9 cellular contexts compared by ENCODE assay signal in genomic region chr3:150372320-150373118, GRCh38. TPM values are rescaled to one million over a fixed set of nuclear protein-coding genes. Genes with fewer than 3 reads are reported as not detected.
A peak's percentile ranks its signal among the peaks of the same experiment; 100 is the strongest.
DNase-seq lines count a peak whose midpoint lies in the region; ATAC-seq, FAIRE-seq and TF ChIP-seq lines count a peak whose summit lies in the region.
"Had no signal": no experiment of that assay in that cellular context is flagged by ENCODE, and none has a peak within 500 bp of the region (broad histone marks: within the 10 kb centered on the region; RNA-seq: fewer than 3 reads in every experiment).

No MANE protein-coding gene starts in this region.

- H3K4me3 ChIP-seq in IMR-90 (ENCODE audit: insufficient read depth, low read depth, low read length) (no peak overlapping the region), cardiac fibroblast (replicated peaks in 1 of 2; ENCODE audit: low read depth in 2 of 2, low read length in 2 of 2) (no peak overlapping the region), pancreas (no peak overlapping the region)

- peaks cover 13% of the 10 kb centered on the region for H3K9me3 Mint-ChIP-seq in nephron progenitor cell

- H3K36me3 ChIP-seq in IMR-90 (ENCODE audit: control insufficient read depth, insufficient read depth, low read length): no peaks in the 10 kb centered on the region
- no peaks in the 10 kb centered on the region for H3K36me3 ChIP-seq in pancreas

- H2AK9ac ChIP-seq in IMR-90 (replicated peaks; ENCODE audit: low read depth, low read length, poor library complexity): no peak overlapping the region

- no TSS peak for BruUV-seq in IMR-90 (replicated peaks; lab: Mats Ljungman, UMichigan)

- peak overlapping the region; percentile 47; the same call in 1 of the 2 replicates for H3K56ac ChIP-seq in IMR-90 (ENCODE audit: extremely low read depth, insufficient read depth, low read length)

- ATAC-seq in IMR-90 (ENCODE audit: low read depth): peak; percentile 19
- ATAC-seq in pancreas: peak in 2 of 4 donors; percentile 2 to 12
- no peak for ATAC-seq in GM18870 (IDR thresholded peaks at IDR 0.05; ENCODE audit: unreplicated experiment)
- ATAC-seq in GM18505 (IDR thresholded peaks at IDR 0.05; ENCODE audit: unreplicated experiment): no peak

- TF ChIP-seq CTCF in GM10266 (IDR thresholded peaks at IDR 0.05; ENCODE audit: control insufficient read depth, insufficient read depth, low read depth, missing control alignments): no peak
- peak; percentile 26; the same call in 1 of the 2 replicates for TF ChIP-seq CTCF in IMR-90 (conservative IDR thresholded peaks at IDR 0.05; ENCODE audit: low read depth, low read length)
- TF ChIP-seq CTCF in cardiac fibroblast (IDR thresholded peaks at IDR 0.05; ENCODE audit: low read depth, low read length): peak; percentile 40
- TF ChIP-seq CTCF in pancreas (IDR thresholded peaks at IDR 0.05): no peak
- TF ChIP-seq CTCF in nephron progenitor cell (IDR thresholded peaks at IDR 0.05): no peak

- H3K9me3 ChIP-seq in IMR-90 (ENCODE audit: control insufficient read depth, insufficient read depth, low read length) (no peaks in the 10 kb centered on the region), pancreas (no peaks in the 10 kb centered on the region)

- peak overlapping the region; percentile 78 for H2BK120ac ChIP-seq in IMR-90 (ENCODE audit: low read depth, low read length)

- H3K27me3 ChIP-seq in IMR-90 (ENCODE audit: control insufficient read depth, insufficient read depth, low read length) (no peaks in the 10 kb centered on the region), pancreas (no peaks in the 10 kb centered on the region)

- H2BK15ac ChIP-seq in IMR-90 (ENCODE audit: low read depth, low read length): peak overlapping the region; percentile 4; the same call in 1 of the 3 replicates

- POLR2A ChIA-PET in IMR-90 (lab: Charles Lee; ENCODE audit: unreplicated experiment): no interaction called here

- no peak overlapping the region for H3K4me3 Mint-ChIP-seq in nephron progenitor cell

- no peak for FAIRE-seq in pancreas (lab: Jason Lieb, UNC)

- no peak overlapping the region for H3K27ac Mint-ChIP-seq in nephron progenitor cell

- peak overlapping the region; percentile 100 for H2BK5ac ChIP-seq in IMR-90 (ENCODE audit: low read depth, low read length, poor library complexity, severe bottlenecking)

- no peaks in the 10 kb centered on the region for H3K27me3 Mint-ChIP-seq in nephron progenitor cell (ENCODE audit: low read depth, poor library complexity)

- H2AFZ ChIP-seq in IMR-90 (replicated peaks; ENCODE audit: low read length, poor library complexity): no peak overlapping the region

- in situ Hi-C loops in IMR-90 (cut with MboI; ENCODE audit: low sequenced_read_pairs): no loop called here

- TF ChIP-seq POLR2A in IMR-90 (IDR thresholded peaks at IDR 0.05; ENCODE audit: low read depth, low read length) (no peak), GM18505 (IDR thresholded peaks at IDR 0.05; ENCODE audit: borderline replicate concordance, extremely low read depth, insufficient read depth, insufficient read length) (no peak)

- peak overlapping the region; percentile 76 for H3K14ac ChIP-seq in IMR-90 (replicated peaks; ENCODE audit: low read depth, low read length)

- dilution Hi-C loops in IMR-90 (cut with HindIII; ENCODE audit: low sequenced_read_pairs, unreplicated experiment): no loop called here

- TF ChIP-seq RAD21 in IMR-90 (IDR thresholded peaks at IDR 0.05; ENCODE audit: low read length): no peak

- H3K18ac ChIP-seq in IMR-90 (ENCODE audit: low read depth, low read length): peak overlapping the region; percentile 61; the same call in 1 of the 2 replicates

- peak overlapping the region; percentile 26; the same call in 1 of the 2 replicates for H3K4ac ChIP-seq in IMR-90 (ENCODE audit: low read depth, low read length)

- no peak overlapping the region for H3K9ac ChIP-seq in IMR-90 (ENCODE audit: low read depth, low read length)

- DNase-seq in GM10266 (ENCODE audit: extremely low spot score) (peak; percentile 27), IMR-90 (peak; percentile 50), cardiac fibroblast (ENCODE audit: low read depth in 2 of 2) (peak in 1 of 2 donors; percentile 55), pancreas (no peak), nephron progenitor cell (no peak), AG08395 (ENCODE audit: low spot score) (no peak)
- DNase-seq: activated CD4-positive, CD25-positive, alpha-beta regulatory T cell treated with anti-CD3 and anti-CD28 coated beads, Interleukin-2, amount 50 U/mL, for 72 hours had no signal

- H4K20me1 ChIP-seq in IMR-90 (ENCODE audit: insufficient read depth, low read length): no peaks in the 10 kb centered on the region

- H3K4me1 ChIP-seq in IMR-90 (ENCODE audit: control insufficient read depth, insufficient read depth, low read length) (peaks cover 9% of the 10 kb centered on the region), pancreas (peaks cover 0 to 18% (median 11%) of the 10 kb centered on the region in 3 donors)

- 0 out of 2 replicates have a peak, but pooled peaks cover 4% of the 10 kb centered on the region for H3K9me1 ChIP-seq in IMR-90 (ENCODE audit: insufficient read depth, low read length)

- peaks cover 48% of the 10 kb centered on the region for H3K4me1 Mint-ChIP-seq in nephron progenitor cell

- peak overlapping the region; percentile 2; the same call in 1 of the 2 replicates for H3K23ac ChIP-seq in IMR-90 (ENCODE audit: low read depth, low read length)

- H2AK5ac ChIP-seq in IMR-90 (ENCODE audit: low read depth, low read length): 0 out of 2 replicates have a peak overlapping the region, but pooled peaks have one; percentile 5

- peak overlapping the region; percentile 71; the same call in 1 of the 2 replicates for H3K4me2 ChIP-seq in IMR-90 (ENCODE audit: low read depth, low read length)

- peak overlapping the region; percentile 43; the same call in 1 of the 2 replicates for H4K5ac ChIP-seq in IMR-90 (ENCODE audit: low read depth, low read length)

- peak overlapping the region; percentile 40; the same call in 1 of the 2 replicates for H4K91ac ChIP-seq in IMR-90 (ENCODE audit: insufficient read depth, low read depth, low read length)

- no CpG with 5 or more reads among the region's 3 CpGs for WGBS in IMR-90 (ENCODE audit: extremely low coverage in 2 of 2, insufficient read length in 1 of 2), 2 experiments
- 56 to 65% methylated on average over 3 of the region's 3 CpGs for WGBS in pancreas, 2 donors

- CTCF ChIA-PET in IMR-90 (lab: Yijun Ruan, JAX): interaction anchor here (1.0 kb wide), 1 partner anchor 21 kb away, joined by 3 read pairs; no protein-coding TSS in a partner anchor

- no peak overlapping the region for H3K27ac ChIP-seq in IMR-90 (ENCODE audit: insufficient read depth, low read length)
- peak overlapping the region in 3 of 4 donors; percentile 28 to 90 (median 88) for H3K27ac ChIP-seq in pancreas

- H3K36me3 Mint-ChIP-seq in nephron progenitor cell (ENCODE audit: low read depth): no peaks in the 10 kb centered on the region

- H2BK20ac ChIP-seq in IMR-90 (ENCODE audit: low read depth, low read length): peak overlapping the region; percentile 58; the same call in 1 of the 2 replicates

- H4K8ac ChIP-seq in IMR-90 (ENCODE audit: low read depth in 2 of 2, low read length in 2 of 2): peak overlapping the region in 1 of 2 experiments; percentile 73; a peak in 2 of 4 replicates

- peaks cover 5 to 14% of the 10 kb centered on the region in 2 experiments; a peak in 3 of 4 replicates for H3K79me1 ChIP-seq in IMR-90 (ENCODE audit: low read depth in 1 of 2, low read length in 2 of 2)

- intact Hi-C loops in IMR-90 (cut with micrococcal nuclease): loop anchor here (1.0 kb wide), 2 partner anchors 36 to 40 kb away; partner anchors contain the start of gene TSC22D2
- intact Hi-C loops in pancreas (cut with DNase I): no loop called here

TF ChIP-seq in IMR-90, 13 proteins besides CTCF, POLR2A, EP300 and RAD21:
- no peak for TF ChIP-seq CHD1 (IDR thresholded peaks at IDR 0.05; ENCODE audit: low read depth, low read length)
- TF ChIP-seq, protein P1, sequence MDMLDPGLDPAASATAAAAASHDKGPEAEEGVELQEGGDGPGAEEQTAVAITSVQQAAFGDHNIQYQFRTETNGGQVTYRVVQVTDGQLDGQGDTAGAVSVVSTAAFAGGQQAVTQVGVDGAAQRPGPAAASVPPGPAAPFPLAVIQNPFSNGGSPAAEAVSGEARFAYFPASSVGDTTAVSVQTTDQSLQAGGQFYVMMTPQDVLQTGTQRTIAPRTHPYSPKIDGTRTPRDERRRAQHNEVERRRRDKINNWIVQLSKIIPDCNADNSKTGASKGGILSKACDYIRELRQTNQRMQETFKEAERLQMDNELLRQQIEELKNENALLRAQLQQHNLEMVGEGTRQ (IDR thresholded peaks at IDR 0.05; ENCODE audit: low read depth, low read length): no peak
- TF ChIP-seq NFE2L2 (IDR thresholded peaks at IDR 0.05; ENCODE audit: low read depth, low read length): no peak
- no peak for TF ChIP-seq FOS (IDR thresholded peaks at IDR 0.05; ENCODE audit: low read depth, low read length)
- no peak for TF ChIP-seq CEBPB (IDR thresholded peaks at IDR 0.05; ENCODE audit: low read depth, low read length)
- TF ChIP-seq RCOR1 (IDR thresholded peaks at IDR 0.05; ENCODE audit: insufficient replicate concordance, low read length): no peak
- no peak for TF ChIP-seq MXI1 (IDR thresholded peaks at IDR 0.05; ENCODE audit: borderline replicate concordance, low read depth, low read length)
- no peak for TF ChIP-seq RFX5 (IDR thresholded peaks at IDR 0.05; ENCODE audit: low read depth, low read length)
- no peak for TF ChIP-seq MAFK (IDR thresholded peaks at IDR 0.05; ENCODE audit: low read depth, low read length)
- no peak for TF ChIP-seq BHLHE40 (IDR thresholded peaks at IDR 0.05; ENCODE audit: low read depth, low read length)
- TF ChIP-seq MAZ (IDR thresholded peaks at IDR 0.05; ENCODE audit: borderline replicate concordance, low read depth, low read length): no peak; the same call in 1 of the 2 replicates
- TF ChIP-seq, protein P2, sequence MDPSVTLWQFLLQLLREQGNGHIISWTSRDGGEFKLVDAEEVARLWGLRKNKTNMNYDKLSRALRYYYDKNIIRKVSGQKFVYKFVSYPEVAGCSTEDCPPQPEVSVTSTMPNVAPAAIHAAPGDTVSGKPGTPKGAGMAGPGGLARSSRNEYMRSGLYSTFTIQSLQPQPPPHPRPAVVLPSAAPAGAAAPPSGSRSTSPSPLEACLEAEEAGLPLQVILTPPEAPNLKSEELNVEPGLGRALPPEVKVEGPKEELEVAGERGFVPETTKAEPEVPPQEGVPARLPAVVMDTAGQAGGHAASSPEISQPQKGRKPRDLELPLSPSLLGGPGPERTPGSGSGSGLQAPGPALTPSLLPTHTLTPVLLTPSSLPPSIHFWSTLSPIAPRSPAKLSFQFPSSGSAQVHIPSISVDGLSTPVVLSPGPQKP (IDR thresholded peaks at IDR 0.05; ENCODE audit: borderline replicate concordance, low read depth, low read length): no peak
- no peak for TF ChIP-seq SMC3 (IDR thresholded peaks at IDR 0.05; ENCODE audit: low read depth, low read length)
TF ChIP-seq in IMR-90: peak in this region for 0.

RNA-seq across cellular contexts. Expression of gene TSC22D2, which starts 35.6 kb away (rescaled TPM):
- total RNA-seq in IMR-90 (2012; rRNA removed) (12.2 and 15.8 TPM in 2 replicates), pancreas (10 to 100 TPM in 2 of 6 donors, 1 to 10 TPM in 4; 7.1 to 12.2 (median 7.9) TPM)
- polyA plus RNA-seq in IMR-90 (2012; rRNA removed) (16.7 and 20.5 TPM in 2 replicates), pancreas (1 to 10 TPM; 5.9 to 8.0 TPM)
- polyA plus RNA-seq in IMR-90 (2012; cell fraction: cytosol; rRNA removed): 6.3 and 8.5 TPM in 2 replicates
- 8.2 and 33.9 TPM in 2 replicates for polyA plus RNA-seq in IMR-90 (2012; cell fraction: nucleus; rRNA removed; ENCODE audit: low replicate concordance)

Comparison
In these comparisons a context has a peak if more than half of its experiments do, and no peak if none do; other contexts are left out.
1. DNase-seq: peak in GM10266 (single experiment) and IMR-90 (single experiment); none in pancreas (0 of 6), nephron progenitor cell (single experiment) and AG08395 (single experiment).
2. CTCF ChIP-seq: peak in IMR-90 (single experiment) and cardiac fibroblast (single experiment); none in GM10266 (single experiment), pancreas (0 of 4) and nephron progenitor cell (single experiment).